In genomic region chr7:105707967-105708580, GRCh38 we compare ENCODE assay signal across 19 cellular contexts.
DNase-seq lines count a peak whose midpoint lies in the region; ATAC-seq and TF ChIP-seq lines count a peak whose summit lies in the region.
"Had no signal": no experiment of that assay in that cellular context is flagged by ENCODE, and none has a peak within 500 bp of the region (broad histone marks: within the 10 kb centered on the region; RNA-seq: fewer than 3 reads in every experiment).

No MANE protein-coding gene starts in this region.

- peak; percentile 67 for ATAC-seq in T-helper 17 cell
- ATAC-seq in left lobe of liver = peak; percentile 28
- ATAC-seq: activated CD8-positive, alpha-beta memory T cell treated with anti-CD3 and anti-CD28 coated beads, Interleukin-2, amount 10 ng/mL, durations not matched to agents 7 days and 5 days; gastrocnemius medialis; Panc1 had no signal

- H3K27ac ChIP-seq in A673 (ENCODE audit: low read depth, low read length, poor library complexity, severe bottlenecking) (peak overlapping the region; percentile 20), esophagus muscularis mucosa (replicated peaks in 1 of 4) (no peak overlapping the region)
- H3K27ac ChIP-seq: colonic mucosa, gastrocnemius medialis, WERI-Rb-1 had no signal

- no TSS peak for BruUV-seq in A673 (replicated peaks; lab: Mats Ljungman, UMichigan)

- peak; percentile 42 for DNase-seq in A673 (ENCODE audit: low spot score)
- peak; percentile 34 for DNase-seq in CD1c-positive myeloid dendritic cell (ENCODE audit: extremely low spot score)
- no peak for DNase-seq in T-helper 17 cell
- no peak for DNase-seq in left lobe of liver (ENCODE audit: low spot score)
- no peak for DNase-seq in inferior parietal cortex (ENCODE audit: extremely low spot score)
- DNase-seq in SKM-1 (lab: John Stamatoyannopoulos, UW; ENCODE audit: unreplicated experiment) = no peak
- no peak for DNase-seq in esophagus muscularis mucosa (ENCODE audit: extremely low spot score)
- DNase-seq: activated CD8-positive, alpha-beta memory T cell treated with anti-CD3 and anti-CD28 coated beads, Interleukin-2, amount 10 ng/mL, durations not matched to agents 7 days and 5 days; BE2C; colonic mucosa; gastrocnemius medialis; KG1; mammary epithelial cell; NCI-H1105; NCI-H748 treated with DMSO at 0.1 percent for 48 hours; substantia nigra; WERI-Rb-1 had no signal

- POLR2A ChIA-PET in A673 (lab: Charles Lee; ENCODE audit: low non-redundant PET) = no interaction called here

- H3K27me3 ChIP-seq in A673 (replicated peaks; ENCODE audit: insufficient read depth, low read depth, low read length, poor library complexity) (no peaks in the 10 kb centered on the region), esophagus muscularis mucosa (no peaks in the 10 kb centered on the region)
- H3K27me3 ChIP-seq: BE2C, colonic mucosa, gastrocnemius medialis had no signal

- WGBS in esophagus muscularis mucosa = 71% methylated on average over 9 of the region's 9 CpGs

- H3K4me3 ChIP-seq in A673 (ENCODE audit: low read depth, low read length, poor library complexity, severe bottlenecking) (no peak overlapping the region), esophagus muscularis mucosa (no peak overlapping the region)
- H3K4me3 ChIP-seq: colonic mucosa, gastrocnemius medialis had no signal

- peak overlapping the region; percentile 89 for H3K27ac Mint-ChIP-seq in T-helper 17 cell
- H3K27ac Mint-ChIP-seq: activated CD8-positive, alpha-beta memory T cell treated with anti-CD3 and anti-CD28 coated beads, Interleukin-2, amount 10 ng/mL, durations not matched to agents 7 days and 5 days; natural killer cell treated with Interleukin-12 subunit alpha and Interleukin-12 subunit beta and Interleukin-15 and Interleukin-18, amount 100 ng/mL, for 72 hours had no signal

- H3K36me3 ChIP-seq in A673 (ENCODE audit: insufficient read depth, low read length, poor library complexity, severe bottlenecking) (no peaks in the 10 kb centered on the region), esophagus muscularis mucosa (no peaks in the 10 kb centered on the region)
- H3K36me3 ChIP-seq: BE2C, colonic mucosa, gastrocnemius medialis, WERI-Rb-1 had no signal

- peak overlapping the region; percentile 63 for H3K4me3 Mint-ChIP-seq in T-helper 17 cell
- H3K4me3 Mint-ChIP-seq: activated CD8-positive, alpha-beta memory T cell treated with anti-CD3 and anti-CD28 coated beads, Interleukin-2, amount 10 ng/mL, durations not matched to agents 7 days and 5 days; natural killer cell treated with Interleukin-12 subunit alpha and Interleukin-12 subunit beta and Interleukin-15 and Interleukin-18, amount 100 ng/mL, for 72 hours had no signal

- no peaks in the 10 kb centered on the region for H3K27me3 Mint-ChIP-seq in T-helper 17 cell
- H3K27me3 Mint-ChIP-seq: activated CD8-positive, alpha-beta memory T cell treated with anti-CD3 and anti-CD28 coated beads, Interleukin-2, amount 10 ng/mL, durations not matched to agents 7 days and 5 days; natural killer cell treated with Interleukin-12 subunit alpha and Interleukin-12 subunit beta and Interleukin-15 and Interleukin-18, amount 100 ng/mL, for 72 hours had no signal

- CTCF ChIA-PET in A673 (lab: Charles Lee) = no interaction called here

- intact Hi-C loops in A673 (cut with micrococcal nuclease; ENCODE audit: unreplicated experiment) = no loop called here
- intact Hi-C loops in esophagus muscularis mucosa (cut with DNase I) = no loop called here

- no peak for TF ChIP-seq POLR2A in esophagus muscularis mucosa (IDR thresholded peaks at IDR 0.05; ENCODE audit: low read depth)

- H3K4me1 ChIP-seq in A673 (ENCODE audit: insufficient read depth, low read length, poor library complexity, severe bottlenecking) (peaks cover 35% of the 10 kb centered on the region), esophagus muscularis mucosa (peaks cover 0 to 6% (median 2%) of the 10 kb centered on the region in 4 donors)
- H3K4me1 ChIP-seq: BE2C, colonic mucosa had no signal

- peaks cover 17% of the 10 kb centered on the region for H3K4me1 Mint-ChIP-seq in T-helper 17 cell

- peaks cover 26% of the 10 kb centered on the region for H3K9me3 ChIP-seq in A673 (ENCODE audit: low read depth, low read length, poor library complexity, severe bottlenecking)
- peaks cover 5% of the 10 kb centered on the region for H3K9me3 ChIP-seq in T-helper 17 cell (ENCODE audit: control insufficient read depth, low read length, poor library complexity, severe bottlenecking)
- H3K9me3 ChIP-seq in esophagus muscularis mucosa = peaks cover 0 to 7% (median 0%) of the 10 kb centered on the region in 4 donors
- H3K9me3 ChIP-seq: colonic mucosa, gastrocnemius medialis had no signal

- TF ChIP-seq EP300 in esophagus muscularis mucosa (IDR thresholded peaks at IDR 0.05) = no peak

- TF ChIP-seq CTCF in A673 (conservative IDR thresholded peaks at IDR 0.05; ENCODE audit: low read depth, low read length) = no peak
- TF ChIP-seq CTCF in esophagus muscularis mucosa (IDR thresholded peaks at IDR 0.05) = no peak

- H3K36me3 Mint-ChIP-seq in T-helper 17 cell (ENCODE audit: low read depth) = peaks cover 2% of the 10 kb centered on the region

Comparison
In these comparisons a context has a peak if more than half of its experiments do, and no peak if none do; other contexts are left out.
1. DNase-seq: peak in A673 (single experiment) and CD1c-positive myeloid dendritic cell (single experiment); none in T-helper 17 cell (0 of 3), left lobe of liver (single experiment), inferior parietal cortex (single experiment), SKM-1 (single experiment) and esophagus muscularis mucosa (single experiment).